25 cellular contexts compared by ENCODE assay signal in genomic region chr18:2536063-2536462, GRCh38. TPM values are rescaled to one million over a fixed set of nuclear protein-coding genes. Genes with fewer than 3 reads are reported as not detected.
DNase-seq lines count a peak whose midpoint lies in the region; ATAC-seq and TF ChIP-seq lines count a peak whose summit lies in the region.
"Had no signal": no experiment of that assay in that cellular context is flagged by ENCODE, and none has a peak within 500 bp of the region (broad histone marks: within the 10 kb centered on the region; RNA-seq: fewer than 3 reads in every experiment).

No MANE protein-coding gene starts in this region.

- no peak overlapping the region for H3K4me3 Mint-ChIP-seq in brain
- no peak overlapping the region for H3K4me3 Mint-ChIP-seq in stimulated activated memory B cell treated with anti-CD40 and anti-IgM and Interleukin-4, amounts not matched to agents 10 μg/mL and 1 μg/mL and 100 μg/mL, for 72 hours
- H3K4me3 Mint-ChIP-seq: activated CD8-positive, alpha-beta T cell treated with anti-CD3 and anti-CD28 coated beads, Interleukin-2, amount 10 ng/mL, durations not matched to agents 7 days and 5 days had no signal

- H3K27me3 ChIP-seq in thyroid gland (no peaks in the 10 kb centered on the region), heart left ventricle (no peaks in the 10 kb centered on the region)
- H3K27me3 ChIP-seq: BE2C, gastrocnemius medialis had no signal

- H3K36me3 Mint-ChIP-seq in brain = peaks cover 28% of the 10 kb centered on the region
- H3K36me3 Mint-ChIP-seq in stimulated activated memory B cell treated with anti-CD40 and anti-IgM and Interleukin-4, amounts not matched to agents 10 μg/mL and 1 μg/mL and 100 μg/mL, for 72 hours = peaks cover 37% of the 10 kb centered on the region

- no peaks in the 10 kb centered on the region for H3K27me3 Mint-ChIP-seq in brain
- no peaks in the 10 kb centered on the region for H3K27me3 Mint-ChIP-seq in stimulated activated memory B cell treated with anti-CD40 and anti-IgM and Interleukin-4, amounts not matched to agents 10 μg/mL and 1 μg/mL and 100 μg/mL, for 72 hours
- H3K27me3 Mint-ChIP-seq: IgD-negative memory B cell, progenitor cell of endocrine pancreas had no signal

- H3K9me3 ChIP-seq in mesodermal cell (ENCODE audit: control insufficient read depth, low read length) (peaks cover 3% of the 10 kb centered on the region), thyroid gland (no peaks in the 10 kb centered on the region), heart left ventricle (peaks cover 0 to 10% (median 0%) of the 10 kb centered on the region in 12 donors)
- H3K9me3 ChIP-seq: BE2C, gastrocnemius medialis had no signal

- TF ChIP-seq CTCF in brain (conservative IDR thresholded peaks at IDR 0.05) (no peak), thyroid gland (IDR thresholded peaks at IDR 0.05) (no peak), heart left ventricle (IDR thresholded peaks at IDR 0.05) (no peak)

- H3K4me1 Mint-ChIP-seq in brain = peaks cover 6% of the 10 kb centered on the region
- H3K4me1 Mint-ChIP-seq in stimulated activated memory B cell treated with anti-CD40 and anti-IgM and Interleukin-4, amounts not matched to agents 10 μg/mL and 1 μg/mL and 100 μg/mL, for 72 hours = peaks cover 27% of the 10 kb centered on the region

- H3K27ac Mint-ChIP-seq in brain = peak overlapping the region in 3 of 5 experiments; percentile 18 to 34 (median 21)
- peak overlapping the region; percentile 53 for H3K27ac Mint-ChIP-seq in stimulated activated memory B cell treated with anti-CD40 and anti-IgM and Interleukin-4, amounts not matched to agents 10 μg/mL and 1 μg/mL and 100 μg/mL, for 72 hours
- H3K27ac Mint-ChIP-seq: activated CD8-positive, alpha-beta T cell treated with anti-CD3 and anti-CD28 coated beads, Interleukin-2, amount 10 ng/mL, durations not matched to agents 7 days and 5 days; progenitor cell of endocrine pancreas had no signal

- H3K36me3 ChIP-seq in mesodermal cell (ENCODE audit: control insufficient read depth, insufficient read depth, low read length) = no peaks in the 10 kb centered on the region
- no peaks in the 10 kb centered on the region for H3K36me3 ChIP-seq in thyroid gland
- peaks cover 0 to 16% (median 7%) of the 10 kb centered on the region in 9 donors for H3K36me3 ChIP-seq in heart left ventricle
- H3K36me3 ChIP-seq: BE2C, gastrocnemius medialis had no signal

- intact Hi-C loops in thyroid gland (cut with DNase I) (no loop called here), heart left ventricle (cut with DNase I) (loop anchor here in 1 of 10 donors (10.0 kb wide), 1 partner anchor 201 kb away; no protein-coding TSS in a partner anchor)

- TF ChIP-seq POLR2A in thyroid gland (IDR thresholded peaks at IDR 0.05) (no peak), heart left ventricle (IDR thresholded peaks at IDR 0.05) (no peak)

- H3K27ac ChIP-seq in mesodermal cell (ENCODE audit: low read depth, low read length, severe bottlenecking) (peak overlapping the region; percentile 1), thyroid gland (no peak overlapping the region), heart left ventricle (no peak overlapping the region)
- H3K27ac ChIP-seq: gastrocnemius medialis, VCaP had no signal

- ATAC-seq in stimulated activated memory B cell treated with anti-CD40 and anti-IgM and Interleukin-4, amounts not matched to agents 10 μg/mL and 1 μg/mL and 100 μg/mL, for 72 hours = no peak
- ATAC-seq in heart left ventricle (no peak), GM19351 (IDR thresholded peaks at IDR 0.05; ENCODE audit: unreplicated experiment) (no peak)
- ATAC-seq: activated CD8-positive, alpha-beta T cell treated with anti-CD3 and anti-CD28 coated beads, Interleukin-2, amount 10 ng/mL, durations not matched to agents 7 days and 5 days; gastrocnemius medialis; HCT116; Panc1 had no signal

- H3K9me3 Mint-ChIP-seq in brain = peaks cover 0 to 10% (median 7%) of the 10 kb centered on the region in 5 experiments
- no peaks in the 10 kb centered on the region for H3K9me3 Mint-ChIP-seq in stimulated activated memory B cell treated with anti-CD40 and anti-IgM and Interleukin-4, amounts not matched to agents 10 μg/mL and 1 μg/mL and 100 μg/mL, for 72 hours
- H3K9me3 Mint-ChIP-seq: IgD-negative memory B cell had no signal

- DNase-seq in EH (ENCODE audit: low read depth) (peak; percentile 58), thyroid gland (no peak), heart left ventricle (no peak)
- DNase-seq: activated CD4-positive, alpha-beta T cell treated with anti-CD3 and anti-CD28 coated beads for 4 hours; activated CD8-positive, alpha-beta T cell treated with anti-CD3 and anti-CD28 coated beads, Interleukin-2, amount 10 ng/mL, durations not matched to agents 7 days and 5 days; activated naive CD4-positive, alpha-beta T cell treated with anti-CD3 and anti-CD28 coated beads, Interleukin-2, amount 50 U/mL, for 16 hours; BE2C; DMS79; gastrocnemius medialis; hypothalamus; left cardiac atrium; mammary epithelial cell; NCI-H146; NCI-H69; SHP77 treated with DMSO at 0.1 percent for 48 hours; stimulated activated CD4-positive, alpha-beta T cell treated with anti-CD3 and anti-CD28 coated beads, Interleukin-4, amount 100 ng/mL, for 1 hour had no signal

- WGBS in mesodermal cell (ENCODE audit: insufficient coverage in 2 of 2), 2 experiments = 100% methylated on average over 1 of the region's 2 CpGs
- WGBS in thyroid gland, 2 donors = 48 to 50% methylated on average over 2 of the region's 2 CpGs
- WGBS in heart left ventricle, 4 donors = 46 to 94% (median 69%) methylated on average over 2 of the region's 2 CpGs

- H3K4me1 ChIP-seq in mesodermal cell (ENCODE audit: control insufficient read depth, insufficient read depth, low read length, poor library complexity, severe bottlenecking) (peaks cover 7% of the 10 kb centered on the region), thyroid gland (no peaks in the 10 kb centered on the region), heart left ventricle (no peaks in the 10 kb centered on the region)
- H3K4me1 ChIP-seq: BE2C had no signal

- H3K4me3 ChIP-seq in mesodermal cell (ENCODE audit: extremely low read depth, insufficient read depth, low read length, poor library complexity, severe bottlenecking) (no peak overlapping the region), thyroid gland (replicated peaks in 1 of 3) (no peak overlapping the region), heart left ventricle (no peak overlapping the region)
- H3K4me3 ChIP-seq: gastrocnemius medialis had no signal

RNA-seq across cellular contexts. Expression of gene METTL4, which starts 35.2 kb away (rescaled TPM):
- polyA plus RNA-seq in brain (ENCODE audit: insufficient read depth, low read depth, low replicate concordance) = 8.6 TPM
- 12.8 TPM for polyA plus RNA-seq in mesodermal cell (2013, experiment 1 of 2)
- polyA plus RNA-seq in mesodermal cell (2013, experiment 2 of 2) = 13.3 TPM
- total RNA-seq in thyroid gland = 10 to 100 TPM in 3 of 4 donors, 1 to 10 TPM in 1; 9.9 to 21.8 (median 16.5) TPM
- 10 to 100 TPM in 1 of 9 donors, 1 to 10 TPM in 8; 4.2 to 10.3 (median 5.8) TPM for total RNA-seq in heart left ventricle
- 1 to 10 TPM; 3.1 to 6.4 TPM for polyA plus RNA-seq in heart left ventricle

RNA-seq across cellular contexts. Expression of gene NDC80, which starts 35.3 kb away (rescaled TPM):
- 21.0 TPM for polyA plus RNA-seq in brain (ENCODE audit: insufficient read depth, low read depth, low replicate concordance)
- 34.5 TPM for polyA plus RNA-seq in mesodermal cell (2013, experiment 1 of 2)
- 45.8 TPM for polyA plus RNA-seq in mesodermal cell (2013, experiment 2 of 2)
- total RNA-seq in thyroid gland = 1 to 10 TPM in 1 of 4 donors, under 1 TPM in 2, not detected in 1; 0.33 to 1.4 (median 0.81) TPM
- total RNA-seq in heart left ventricle = 1 to 10 TPM in 2 of 9 donors, under 1 TPM in 6, not detected in 1; 0.09 to 5.0 (median 0.43) TPM
- under 1 TPM; 0.28 to 0.34 TPM for polyA plus RNA-seq in heart left ventricle
